8 cellular contexts compared by ENCODE assay signal in the genomic region with DNA sequence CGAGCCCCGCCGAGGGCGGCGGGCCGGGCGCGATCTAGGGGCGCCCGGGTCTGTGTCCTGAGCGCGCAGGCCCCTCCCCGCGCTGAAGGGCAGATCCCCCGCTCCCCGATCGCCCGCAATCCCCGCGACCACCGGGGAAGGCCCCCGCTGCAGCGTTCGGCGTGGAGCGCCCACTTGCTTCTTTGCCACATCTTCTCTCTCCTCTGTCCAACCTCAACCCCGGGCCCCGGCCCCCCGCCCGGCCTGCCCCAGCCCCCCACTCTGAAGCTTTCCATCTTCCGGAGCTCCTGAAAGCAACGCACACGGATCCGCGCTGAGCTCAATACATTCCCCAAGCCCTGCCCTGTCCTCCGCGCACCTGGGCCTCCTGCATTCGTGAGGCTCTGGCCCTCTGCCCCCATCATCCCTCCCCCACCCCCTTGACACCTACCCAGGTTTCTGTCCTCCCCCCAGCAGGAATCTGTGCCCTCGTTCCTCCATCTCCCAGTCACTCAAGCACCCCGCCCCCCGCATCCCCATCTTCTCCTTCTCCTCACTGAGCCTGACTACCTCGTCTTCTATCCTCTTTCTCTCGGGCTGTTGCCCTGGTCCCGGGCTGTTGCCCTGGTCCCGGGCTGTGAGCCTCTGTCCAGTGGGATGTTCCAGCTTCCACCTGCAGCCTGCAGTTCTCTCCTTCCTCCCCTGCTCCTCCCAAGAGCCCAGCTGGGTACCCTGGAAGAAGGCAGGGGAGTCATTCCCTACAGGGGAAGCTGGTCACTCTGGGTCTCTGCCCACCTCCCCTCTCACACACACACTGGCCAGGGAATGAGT. TPM values are rescaled to one million over a fixed set of nuclear protein-coding genes. Genes with fewer than 3 reads are reported as not detected.
A peak's percentile ranks its signal among the peaks of the same experiment; 100 is the strongest.
DNase-seq lines count a peak whose midpoint lies in the region; ATAC-seq and TF ChIP-seq lines count a peak whose summit lies in the region.

No MANE protein-coding gene starts in this region.

- TF ChIP-seq CTCF in AG10803 (conservative IDR thresholded peaks at IDR 0.05; ENCODE audit: low read length) (no peak), choroid plexus epithelial cell (conservative IDR thresholded peaks at IDR 0.05; ENCODE audit: low read depth, low read length) (no peak), natural killer cell (IDR thresholded peaks at IDR 0.05) (no peak)

- ATAC-seq in natural killer cell (no peak), left lobe of liver (no peak)

- DNase-seq in AG10803 (ENCODE audit: low read depth) (no peak), HuH-7 (ENCODE audit: low spot score) (peak; percentile 47), choroid plexus epithelial cell (ENCODE audit: low read depth) (no peak), natural killer cell (no peak), left lobe of liver (ENCODE audit: low spot score) (no peak), RPMI8226 (no peak), kidney glomerular epithelial cell (lab: John Stamatoyannopoulos, UW) (no peak)
- no peak for DNase-seq in stimulated activated CD4-positive, alpha-beta T cell treated with anti-CD3 and anti-CD28 coated beads, Interleukin-12 subunit alpha, Interleukin-12 subunit beta, amount 100 ng/mL, for 4 hours

- H3K4me3 ChIP-seq in AG10803 (ENCODE audit: low read length) (peak overlapping the region; percentile 65), choroid plexus epithelial cell (ENCODE audit: low read depth, low read length) (peak overlapping the region; percentile 59)

- intact Hi-C loops in natural killer cell (cut with micrococcal nuclease) = no loop called here

- no peaks in the 10 kb centered on the region for H3K36me3 Mint-ChIP-seq in natural killer cell

- no peaks in the 10 kb centered on the region for H3K9me3 Mint-ChIP-seq in natural killer cell

- H3K27me3 Mint-ChIP-seq in natural killer cell (ENCODE audit: low read depth in 2 of 2) = peaks cover 23 to 46% of the 10 kb centered on the region in 2 donors

- H3K4me3 Mint-ChIP-seq in natural killer cell = peak overlapping the region; percentile 88

- no peak overlapping the region for H3K27ac Mint-ChIP-seq in natural killer cell

- peaks cover 14 to 19% of the 10 kb centered on the region in 2 donors for H3K4me1 Mint-ChIP-seq in natural killer cell

RNA-seq across cellular contexts. Expression of gene SPEG, which starts 7.8 kb away (rescaled TPM):
- 1 to 10 TPM in 2 of 3 donors, under 1 TPM in 1; 0.35 to 1.5 (median 1.2) TPM for total RNA-seq in natural killer cell
- 1.5 TPM for total RNA-seq in left lobe of liver

RNA-seq across cellular contexts. Expression of gene DES, which starts 24.2 kb away (rescaled TPM):
- total RNA-seq in natural killer cell (not detected), left lobe of liver (1.8 TPM)

RNA-seq across cellular contexts. Expression of gene DNPEP, which starts 54.7 kb away (rescaled TPM):
- total RNA-seq in natural killer cell = 100 to 1,000 TPM in 2 of 3 donors, 10 to 100 TPM in 1; 97.8 to 112 (median 103) TPM
- 37.4 TPM for total RNA-seq in left lobe of liver

RNA-seq across cellular contexts. Expression of gene GMPPA, which starts 56.3 kb away (rescaled TPM):
- 10 to 100 TPM; 27.6 to 36.3 (median 33.8) TPM for total RNA-seq in natural killer cell
- 43.4 TPM for total RNA-seq in left lobe of liver
